In the genomic region with DNA sequence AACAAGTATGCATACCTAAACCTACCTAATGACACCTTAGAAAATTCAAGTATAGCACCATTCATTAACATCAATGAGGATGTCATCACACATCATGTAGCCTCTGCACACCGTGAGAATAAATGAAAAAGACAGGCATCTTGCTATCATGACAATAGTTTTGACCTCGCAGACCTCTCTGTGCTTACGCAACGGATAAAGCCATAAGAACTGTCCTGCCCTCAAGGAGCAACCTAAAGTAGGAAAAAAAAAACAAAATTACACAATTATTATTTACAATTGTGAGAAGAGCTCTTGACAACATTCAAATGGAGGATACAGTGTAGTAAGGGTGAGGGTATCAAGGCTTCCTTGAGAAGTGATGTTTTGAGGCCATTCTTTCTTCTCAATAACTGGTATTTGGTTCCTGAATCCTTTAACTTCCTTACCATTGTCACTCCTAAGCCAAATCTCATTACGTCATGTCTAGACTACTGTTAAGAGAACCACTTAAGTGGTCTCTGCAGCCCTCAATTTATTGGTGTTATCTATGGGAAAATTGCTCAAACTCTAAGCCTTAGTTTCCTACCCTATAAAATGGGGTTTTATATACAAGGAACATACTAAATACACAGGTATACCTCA, we compare ENCODE assay signal across 2 cellular contexts.
A peak's percentile ranks its signal among the peaks of the same experiment; 100 is the strongest.
TF ChIP-seq lines count a peak whose summit lies in the region.

No MANE protein-coding gene starts in this region.

TF ChIP-seq in SK-N-SH, 30 proteins besides CTCF, POLR2A, EP300 and RAD21:
- TF ChIP-seq MEF2A (IDR thresholded peaks at IDR 0.05; ENCODE audit: borderline replicate concordance, low read depth) = no peak
- no peak for TF ChIP-seq TAF1 (IDR thresholded peaks at IDR 0.05; ENCODE audit: borderline replicate concordance, low read depth, low read length)
- no peak for TF ChIP-seq JUND (IDR thresholded peaks at IDR 0.05)
- TF ChIP-seq POLR2AphosphoS5 (IDR thresholded peaks at IDR 0.05; ENCODE audit: low read depth, low read length) = peak; percentile 29; the same call in 1 of the 2 replicates

TF ChIP-seq in SK-N-SH treated with all-trans-retinoic acid at 6 μM for 48 hours, 23 proteins besides CTCF, POLR2A, EP300 and RAD21:
- TF ChIP-seq BACH2 (CRISPR knock-in tag; IDR thresholded peaks at IDR 0.05; ENCODE audit: borderline replicate concordance) (no peak), ZNF8 (CRISPR knock-in tag; IDR thresholded peaks at IDR 0.05) (no peak), ZFP30 (CRISPR knock-in tag; IDR thresholded peaks at IDR 0.05) (no peak), TCF4 (CRISPR knock-in tag; IDR thresholded peaks at IDR 0.05; ENCODE audit: borderline replicate concordance) (no peak), ARNTL (CRISPR knock-in tag; IDR thresholded peaks at IDR 0.05; ENCODE audit: borderline replicate concordance, low read depth) (no peak), ZNF565 (CRISPR knock-in tag; conservative IDR thresholded peaks at IDR 0.05; ENCODE audit: low read depth) (no peak), TOX (CRISPR knock-in tag; IDR thresholded peaks at IDR 0.05; ENCODE audit: borderline replicate concordance) (no peak)
- TF ChIP-seq, protein P1, sequence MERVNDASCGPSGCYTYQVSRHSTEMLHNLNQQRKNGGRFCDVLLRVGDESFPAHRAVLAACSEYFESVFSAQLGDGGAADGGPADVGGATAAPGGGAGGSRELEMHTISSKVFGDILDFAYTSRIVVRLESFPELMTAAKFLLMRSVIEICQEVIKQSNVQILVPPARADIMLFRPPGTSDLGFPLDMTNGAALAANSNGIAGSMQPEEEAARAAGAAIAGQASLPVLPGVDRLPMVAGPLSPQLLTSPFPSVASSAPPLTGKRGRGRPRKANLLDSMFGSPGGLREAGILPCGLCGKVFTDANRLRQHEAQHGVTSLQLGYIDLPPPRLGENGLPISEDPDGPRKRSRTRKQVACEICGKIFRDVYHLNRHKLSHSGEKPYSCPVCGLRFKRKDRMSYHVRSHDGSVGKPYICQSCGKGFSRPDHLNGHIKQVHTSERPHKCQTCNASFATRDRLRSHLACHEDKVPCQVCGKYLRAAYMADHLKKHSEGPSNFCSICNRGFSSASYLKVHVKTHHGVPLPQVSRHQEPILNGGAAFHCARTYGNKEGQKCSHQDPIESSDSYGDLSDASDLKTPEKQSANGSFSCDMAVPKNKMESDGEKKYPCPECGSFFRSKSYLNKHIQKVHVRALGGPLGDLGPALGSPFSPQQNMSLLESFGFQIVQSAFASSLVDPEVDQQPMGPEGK (CRISPR knock-in tag; IDR thresholded peaks at IDR 0.05; ENCODE audit: borderline replicate concordance) = no peak
- TF ChIP-seq, protein P2, sequence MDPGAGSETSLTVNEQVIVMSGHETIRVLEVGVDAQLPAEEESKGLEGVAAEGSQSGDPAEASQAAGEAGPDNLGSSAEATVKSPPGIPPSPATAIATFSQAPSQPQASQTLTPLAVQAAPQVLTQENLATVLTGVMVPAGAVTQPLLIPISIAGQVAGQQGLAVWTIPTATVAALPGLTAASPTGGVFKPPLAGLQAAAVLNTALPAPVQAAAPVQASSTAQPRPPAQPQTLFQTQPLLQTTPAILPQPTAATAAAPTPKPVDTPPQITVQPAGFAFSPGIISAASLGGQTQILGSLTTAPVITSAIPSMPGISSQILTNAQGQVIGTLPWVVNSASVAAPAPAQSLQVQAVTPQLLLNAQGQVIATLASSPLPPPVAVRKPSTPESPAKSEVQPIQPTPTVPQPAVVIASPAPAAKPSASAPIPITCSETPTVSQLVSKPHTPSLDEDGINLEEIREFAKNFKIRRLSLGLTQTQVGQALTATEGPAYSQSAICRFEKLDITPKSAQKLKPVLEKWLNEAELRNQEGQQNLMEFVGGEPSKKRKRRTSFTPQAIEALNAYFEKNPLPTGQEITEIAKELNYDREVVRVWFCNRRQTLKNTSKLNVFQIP (CRISPR knock-in tag; IDR thresholded peaks at IDR 0.05; ENCODE audit: borderline replicate concordance, low read depth) = no peak
- TF ChIP-seq, protein P3, sequence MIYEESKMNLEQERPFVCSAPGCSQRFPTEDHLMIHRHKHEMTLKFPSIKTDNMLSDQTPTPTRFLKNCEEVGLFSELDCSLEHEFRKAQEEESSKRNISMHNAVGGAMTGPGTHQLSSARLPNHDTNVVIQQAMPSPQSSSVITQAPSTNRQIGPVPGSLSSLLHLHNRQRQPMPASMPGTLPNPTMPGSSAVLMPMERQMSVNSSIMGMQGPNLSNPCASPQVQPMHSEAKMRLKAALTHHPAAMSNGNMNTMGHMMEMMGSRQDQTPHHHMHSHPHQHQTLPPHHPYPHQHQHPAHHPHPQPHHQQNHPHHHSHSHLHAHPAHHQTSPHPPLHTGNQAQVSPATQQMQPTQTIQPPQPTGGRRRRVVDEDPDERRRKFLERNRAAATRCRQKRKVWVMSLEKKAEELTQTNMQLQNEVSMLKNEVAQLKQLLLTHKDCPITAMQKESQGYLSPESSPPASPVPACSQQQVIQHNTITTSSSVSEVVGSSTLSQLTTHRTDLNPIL (CRISPR knock-in tag; IDR thresholded peaks at IDR 0.05; ENCODE audit: low read depth) = no peak
